In genomic region chr14:54364555-54365415, GRCh38 we compare ENCODE assay signal across 1 cellular context.
TF ChIP-seq lines count a peak whose summit lies in the region.

No MANE protein-coding gene starts in this region.

TF ChIP-seq in IMR-90, 13 proteins besides CTCF, POLR2A, EP300 and RAD21:
- TF ChIP-seq RCOR1 (IDR thresholded peaks at IDR 0.05; ENCODE audit: insufficient replicate concordance, low read length): no peak
- no peak for TF ChIP-seq FOS (IDR thresholded peaks at IDR 0.05; ENCODE audit: low read depth, low read length)
- TF ChIP-seq, protein P1, sequence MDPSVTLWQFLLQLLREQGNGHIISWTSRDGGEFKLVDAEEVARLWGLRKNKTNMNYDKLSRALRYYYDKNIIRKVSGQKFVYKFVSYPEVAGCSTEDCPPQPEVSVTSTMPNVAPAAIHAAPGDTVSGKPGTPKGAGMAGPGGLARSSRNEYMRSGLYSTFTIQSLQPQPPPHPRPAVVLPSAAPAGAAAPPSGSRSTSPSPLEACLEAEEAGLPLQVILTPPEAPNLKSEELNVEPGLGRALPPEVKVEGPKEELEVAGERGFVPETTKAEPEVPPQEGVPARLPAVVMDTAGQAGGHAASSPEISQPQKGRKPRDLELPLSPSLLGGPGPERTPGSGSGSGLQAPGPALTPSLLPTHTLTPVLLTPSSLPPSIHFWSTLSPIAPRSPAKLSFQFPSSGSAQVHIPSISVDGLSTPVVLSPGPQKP (IDR thresholded peaks at IDR 0.05; ENCODE audit: borderline replicate concordance, low read depth, low read length): no peak
- no peak for TF ChIP-seq MAZ (IDR thresholded peaks at IDR 0.05; ENCODE audit: borderline replicate concordance, low read depth, low read length)
- TF ChIP-seq CHD1 (IDR thresholded peaks at IDR 0.05; ENCODE audit: low read depth, low read length): no peak
- no peak for TF ChIP-seq RFX5 (IDR thresholded peaks at IDR 0.05; ENCODE audit: low read depth, low read length)
- TF ChIP-seq BHLHE40 (IDR thresholded peaks at IDR 0.05; ENCODE audit: low read depth, low read length): no peak
- no peak for TF ChIP-seq MAFK (IDR thresholded peaks at IDR 0.05; ENCODE audit: low read depth, low read length)
- no peak for TF ChIP-seq MXI1 (IDR thresholded peaks at IDR 0.05; ENCODE audit: borderline replicate concordance, low read depth, low read length)
- no peak for TF ChIP-seq NFE2L2 (IDR thresholded peaks at IDR 0.05; ENCODE audit: low read depth, low read length)
- no peak for TF ChIP-seq SMC3 (IDR thresholded peaks at IDR 0.05; ENCODE audit: low read depth, low read length)
- TF ChIP-seq USF2 (IDR thresholded peaks at IDR 0.05; ENCODE audit: low read depth, low read length): no peak
- TF ChIP-seq CEBPB (IDR thresholded peaks at IDR 0.05; ENCODE audit: low read depth, low read length): no peak
